25 cellular contexts compared by ENCODE assay signal in genomic region chr15:68555348-68556037, GRCh38. TPM values are rescaled to one million over a fixed set of nuclear protein-coding genes. Genes with fewer than 3 reads are reported as not detected.
"Had no signal": no experiment of that assay in that cellular context is flagged by ENCODE, and none has a peak within 500 bp of the region (broad histone marks: within the 10 kb centered on the region; RNA-seq: fewer than 3 reads in every experiment).

No MANE protein-coding gene starts in this region.

- H3K4me3 ChIP-seq: esophagus muscularis mucosa, left lung, lung, skin epidermis, thoracic aorta, upper lobe of left lung, vagina had no signal

- FAIRE-seq: islet of Langerhans had no signal

- H3K27ac ChIP-seq: esophagus muscularis mucosa, foreskin keratinocyte, left lung, skin epidermis, thoracic aorta, upper lobe of left lung, vagina had no signal

- H3K9me3 ChIP-seq: esophagus muscularis mucosa, left lung, thoracic aorta, upper lobe of left lung, vagina had no signal

- H3K27ac Mint-ChIP-seq: activated CD4-positive, alpha-beta T cell treated with anti-CD3 and anti-CD28 coated beads for 36 hours; activated naive CD4-positive, alpha-beta T cell treated with anti-CD3 and anti-CD28 coated beads, Interleukin-2, amount 50 U/mL, for 24 hours; activated naive CD8-positive, alpha-beta T cell treated with anti-CD3 and anti-CD28 coated beads, Interleukin-2, amount 50 U/mL, for 24 hours; activated T-cell treated with anti-CD3 and anti-CD28 coated beads, Interleukin-2, amount 50 U/mL, for 24 hours; activated T-helper 17 cell treated with anti-CD3 and anti-CD28 coated beads, Interleukin-2, amount 50 U/mL, for 72 hours; dendritic cell treated with granulocyte-macrophage colony-stimulating factor and Interleukin-4, amounts not matched to agents 40 ng/mL and 50 ng/mL, for 4 days; progenitor cell of endocrine pancreas; stimulated activated effector memory CD8-positive, alpha-beta T cell treated with anti-CD3 and anti-CD28 coated beads, Interleukin-12 subunit alpha, Interleukin-12 subunit beta, amount 100 ng/mL, for 72 hours; stimulated activated naive CD8-positive, alpha-beta T cell treated with anti-CD3 and anti-CD28 coated beads, Interleukin-15, Interleukin-2, amounts not matched to agents 100 ng/mL and 50 ng/mL, for 24 hours had no signal

- H3K9me3 Mint-ChIP-seq: activated naive CD4-positive, alpha-beta T cell treated with anti-CD3 and anti-CD28 coated beads, Interleukin-2, amount 50 U/mL, for 24 hours; activated naive CD8-positive, alpha-beta T cell treated with anti-CD3 and anti-CD28 coated beads, Interleukin-2, amount 50 U/mL, for 24 hours; activated T-cell treated with anti-CD3 and anti-CD28 coated beads, Interleukin-2, amount 50 U/mL, for 24 hours; activated T-helper 17 cell treated with anti-CD3 and anti-CD28 coated beads, Interleukin-2, amount 50 U/mL, for 72 hours; dendritic cell treated with granulocyte-macrophage colony-stimulating factor and Interleukin-4, amounts not matched to agents 40 ng/mL and 50 ng/mL, for 4 days; naive B cell; stimulated activated effector memory CD8-positive, alpha-beta T cell treated with anti-CD3 and anti-CD28 coated beads, Interleukin-12 subunit alpha, Interleukin-12 subunit beta, amount 100 ng/mL, for 72 hours; stimulated activated naive CD8-positive, alpha-beta T cell treated with anti-CD3 and anti-CD28 coated beads, Interleukin-15, Interleukin-2, amounts not matched to agents 100 ng/mL and 50 ng/mL, for 24 hours had no signal

- H3K27me3 ChIP-seq: foreskin keratinocyte, upper lobe of left lung, vagina had no signal

- H3K36me3 ChIP-seq: esophagus muscularis mucosa, left lung, thoracic aorta, upper lobe of left lung, vagina had no signal

- H3K4me3 Mint-ChIP-seq: activated CD4-positive, alpha-beta T cell treated with anti-CD3 and anti-CD28 coated beads for 36 hours; activated naive CD4-positive, alpha-beta T cell treated with anti-CD3 and anti-CD28 coated beads, Interleukin-2, amount 50 U/mL, for 24 hours; activated naive CD8-positive, alpha-beta T cell treated with anti-CD3 and anti-CD28 coated beads, Interleukin-2, amount 50 U/mL, for 24 hours; activated T-cell treated with anti-CD3 and anti-CD28 coated beads, Interleukin-2, amount 50 U/mL, for 24 hours; activated T-helper 17 cell treated with anti-CD3 and anti-CD28 coated beads, Interleukin-2, amount 50 U/mL, for 72 hours; dendritic cell treated with granulocyte-macrophage colony-stimulating factor and Interleukin-4, amounts not matched to agents 40 ng/mL and 50 ng/mL, for 4 days; naive B cell; stimulated activated effector memory CD8-positive, alpha-beta T cell treated with anti-CD3 and anti-CD28 coated beads, Interleukin-12 subunit alpha, Interleukin-12 subunit beta, amount 100 ng/mL, for 72 hours; stimulated activated naive CD8-positive, alpha-beta T cell treated with anti-CD3 and anti-CD28 coated beads, Interleukin-15, Interleukin-2, amounts not matched to agents 100 ng/mL and 50 ng/mL, for 24 hours had no signal

- H3K36me3 Mint-ChIP-seq: activated naive CD4-positive, alpha-beta T cell treated with anti-CD3 and anti-CD28 coated beads, Interleukin-2, amount 50 U/mL, for 24 hours; naive B cell; stimulated activated effector memory CD8-positive, alpha-beta T cell treated with anti-CD3 and anti-CD28 coated beads, Interleukin-12 subunit alpha, Interleukin-12 subunit beta, amount 100 ng/mL, for 72 hours had no signal

- DNase-seq: activated CD4-positive, alpha-beta T cell treated with anti-CD3 and anti-CD28 coated beads for 36 hours; activated CD4-positive, CD25-positive, alpha-beta regulatory T cell; activated gamma-delta T cell treated with Interleukin-2 at 50 U/mL for 16 hours; activated naive CD8-positive, alpha-beta T cell treated with anti-CD3 and anti-CD28 coated beads, Interleukin-2, amount 50 U/mL, for 24 hours; activated T-cell treated with anti-CD3 and anti-CD28 coated beads, Interleukin-2, amount 50 U/mL, for 24 hours; amygdala; central memory CD4-positive, alpha-beta T cell; foreskin keratinocyte; naive B cell; stimulated activated CD4-positive, alpha-beta T cell treated with anti-CD3 and anti-CD28 coated beads, Interleukin-4, amount 100 ng/mL, for 24 hours had no signal

RNA-seq across cellular contexts. Expression of gene CORO2B, which starts 23.3 kb away (rescaled TPM):
- total RNA-seq: T-helper 1 cell treated with Interleukin-12 subunit alpha and Interleukin-12 subunit beta and Interleukin-4 antibody, amounts not matched to agents 30 ng/mL and 1 ng/mL, for 36 hours had no signal
